ENCODE assay signal across 13 cellular contexts in the genomic region with DNA sequence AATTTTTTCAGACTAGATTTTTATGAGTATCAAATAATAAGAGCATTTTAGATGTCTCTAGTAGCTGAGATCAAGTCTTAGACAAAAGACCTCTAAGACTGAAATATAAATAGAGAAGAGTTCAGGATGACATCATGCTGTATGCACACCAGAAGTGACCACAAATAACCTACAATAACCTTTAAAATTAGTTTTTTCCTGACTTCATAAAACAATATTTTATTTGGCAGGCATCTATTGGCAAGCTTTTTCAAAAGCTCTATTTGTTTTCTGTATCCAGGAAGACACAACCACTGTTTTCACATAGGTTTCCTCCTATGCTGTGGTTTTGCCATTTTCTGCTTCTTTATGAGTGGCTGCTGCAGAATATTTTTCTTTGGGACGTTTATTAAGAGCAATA.
DNase-seq lines count a peak whose midpoint lies in the region; ATAC-seq, FAIRE-seq and TF ChIP-seq lines count a peak whose summit lies in the region.
"Had no signal": no experiment of that assay in that cellular context is flagged by ENCODE, and none has a peak within 500 bp of the region (broad histone marks: within the 10 kb centered on the region; RNA-seq: fewer than 3 reads in every experiment).

No MANE protein-coding gene starts in this region.

- in situ Hi-C loops in GM12878 (cut with MboI): loop anchor here (25.0 kb wide), 1 partner anchor 1350 kb away; no protein-coding TSS in a partner anchor

- WGBS in GM12878 (ENCODE audit: insufficient coverage, insufficient replicate concordance, low lambda C conversion rate, missing lambda C conversion rate): 0% methylated on average over 1 of the region's 1 CpG

- TF ChIP-seq POLR2A in H54 (IDR thresholded peaks at IDR 0.05; ENCODE audit: low read depth, low read length) (no peak), GM12878 (IDR thresholded peaks at IDR 0.05; ENCODE audit: low read depth, low read length) (no peak)

- H3K9ac ChIP-seq in GM12878 (ENCODE audit: control insufficient read depth, insufficient read depth, low read length) (no peak overlapping the region), subcutaneous abdominal adipose tissue (ENCODE audit: low read length in 5 of 5) (no peak overlapping the region)

- TF ChIP-seq EP300 in GM12878 (IDR thresholded peaks at IDR 0.05; ENCODE audit: borderline replicate concordance in 1 of 2, control insufficient read depth in 1 of 2, low read depth in 2 of 2, low read length in 2 of 2): no peak

- no TSS peak for BruUV-seq in GM12878 (replicated peaks; lab: Mats Ljungman, UMichigan)

- H3K4me2 ChIP-seq in GM12878 (ENCODE audit: control insufficient read depth, insufficient read depth): no peak overlapping the region

- CTCF ChIA-PET in GM12878 (lab: Yijun Ruan, JAX): interaction anchor here (1.4 kb wide), 1 partner anchor 24 kb away, joined by 3 read pairs; no protein-coding TSS in a partner anchor

- H2AFZ ChIP-seq in GM12878 (ENCODE audit: control insufficient read depth, low read depth, low read length): no peak overlapping the region

- no peaks in the 10 kb centered on the region for H4K20me1 ChIP-seq in GM12878 (ENCODE audit: control insufficient read depth, insufficient read depth)

- TF ChIP-seq RAD21 in GM12878 (IDR thresholded peaks at IDR 0.05; ENCODE audit: insufficient read depth, low read depth, low read length): no peak

- intact Hi-C loops in GM12878 (cut with micrococcal nuclease; ENCODE audit: unreplicated experiment): no loop called here
- intact Hi-C loops in left ventricle myocardium inferior (cut with micrococcal nuclease): no loop called here

- H3K79me2 ChIP-seq in GM12878 (ENCODE audit: control insufficient read depth, insufficient read depth, low read length): no peaks in the 10 kb centered on the region

- no peaks in the 10 kb centered on the region for H3K36me3 ChIP-seq in GM12878 (ENCODE audit: control insufficient read depth in 2 of 2, insufficient read depth in 2 of 2, low read length in 1 of 2)
- no peaks in the 10 kb centered on the region for H3K36me3 ChIP-seq in left ventricle myocardium inferior
- H3K36me3 ChIP-seq in subcutaneous abdominal adipose tissue (ENCODE audit: control insufficient read depth in 5 of 5, insufficient read depth in 5 of 5, low read length in 5 of 5): no peaks in the 10 kb centered on the region
- H3K36me3 ChIP-seq: lower lobe of right lung had no signal

- DNase-seq in H54 (ENCODE audit: insufficient read length, low spot score) (no peak), GM12878 (ENCODE audit: low read depth, low spot score) (no peak), left ventricle myocardium inferior (no peak), DMS79 (lab: John Stamatoyannopoulos, UW) (no peak)
- no peak for DNase-seq in stimulated activated naive CD8-positive, alpha-beta T cell treated with anti-CD3 and anti-CD28 coated beads, Interleukin-15, Interleukin-2, amounts not matched to agents 100 U/mL and 50 U/mL, for 24 hours
- DNase-seq: activated naive CD4-positive, alpha-beta T cell; lower lobe of right lung; NCI-H187; stimulated activated CD4-positive, alpha-beta T cell treated with anti-CD3 and anti-CD28 coated beads, Interleukin-12 subunit alpha, Interleukin-12 subunit beta, amount 100 ng/mL, for 4 hours; stimulated activated naive B cell treated with anti-CD40 and anti-IgM and Interleukin-4, amounts not matched to agents 10 μg/mL and 1 μg/mL and 100 μg/mL, for 72 hours had no signal

- no peaks in the 10 kb centered on the region for H3K4me1 ChIP-seq in GM12878 (ENCODE audit: control insufficient read depth, insufficient read depth, low read length)
- H3K4me1 ChIP-seq in left ventricle myocardium inferior: peaks cover 65% of the 10 kb centered on the region
- peaks cover 17 to 39% (median 26%) of the 10 kb centered on the region in 5 donors for H3K4me1 ChIP-seq in subcutaneous abdominal adipose tissue (ENCODE audit: control insufficient read depth in 5 of 5, insufficient read depth in 5 of 5, low read length in 5 of 5)

- SMC1A ChIA-PET in GM12878 (lab: Charles Lee; ENCODE audit: uncharacterized antibody, unreplicated experiment): no interaction called here

- TF ChIP-seq CTCF in GM12878 (IDR thresholded peaks at IDR 0.05 in 2 of 3, conservative IDR thresholded peaks at IDR 0.05 in 1 of 3; ENCODE audit: control insufficient read depth in 2 of 3, extremely low read depth in 1 of 3, insufficient read depth in 1 of 3, low read depth in 3 of 3, low read length in 3 of 3): no peak
- no peak for TF ChIP-seq CTCF in left ventricle myocardium inferior (IDR thresholded peaks at IDR 0.05; ENCODE audit: borderline replicate concordance)

- ATAC-seq in GM12878: peak; percentile 57
- no peak for ATAC-seq in HG02623 (IDR thresholded peaks at IDR 0.05; ENCODE audit: unreplicated experiment)
- no peak for ATAC-seq in stimulated activated naive CD8-positive, alpha-beta T cell treated with anti-CD3 and anti-CD28 coated beads, Interleukin-15, Interleukin-2, amounts not matched to agents 100 U/mL and 50 U/mL, for 24 hours
- ATAC-seq: lower lobe of right lung, Panc1 had no signal

- no peaks in the 10 kb centered on the region for H3K27me3 ChIP-seq in GM12878 (replicated peaks in 1 of 2; ENCODE audit: control insufficient read depth in 2 of 2, insufficient read depth in 2 of 2, low read length in 1 of 2)
- H3K27me3 ChIP-seq in left ventricle myocardium inferior (ENCODE audit: low read depth): no peaks in the 10 kb centered on the region
- no peaks in the 10 kb centered on the region for H3K27me3 ChIP-seq in subcutaneous abdominal adipose tissue (ENCODE audit: control insufficient read depth in 5 of 5, insufficient read depth in 4 of 5, low read length in 5 of 5)

- peak; percentile 79 for FAIRE-seq in H54 (lab: Jason Lieb, UNC)
- no peak for FAIRE-seq in GM12878 (lab: Jason Lieb, UNC)

- H3K9me3 ChIP-seq in GM12878 (replicated peaks; ENCODE audit: control insufficient read depth, insufficient read depth, low read length) (no peaks in the 10 kb centered on the region), left ventricle myocardium inferior (replicated peaks) (no peaks in the 10 kb centered on the region), subcutaneous abdominal adipose tissue (ENCODE audit: control insufficient read depth in 5 of 5, low read length in 5 of 5) (no peaks in the 10 kb centered on the region)
- H3K9me3 ChIP-seq: lower lobe of right lung had no signal

- H3K27ac ChIP-seq in GM12878 (ENCODE audit: control insufficient read depth, insufficient read depth) (no peak overlapping the region), left ventricle myocardium inferior (replicated peaks) (peak overlapping the region; percentile 86), subcutaneous abdominal adipose tissue (ENCODE audit: low read depth, low read length) (peak overlapping the region; percentile 79)
- H3K27ac ChIP-seq: lower lobe of right lung had no signal

- POLR2A ChIA-PET in GM12878 (lab: Charles Lee): no interaction called here

- H3K4me3 ChIP-seq in GM12878 (no peak overlapping the region), left ventricle myocardium inferior (no peak overlapping the region), subcutaneous abdominal adipose tissue (ENCODE audit: low read depth in 1 of 5, low read length in 5 of 5) (peak overlapping the region in 1 of 5 donors; percentile 43)
- H3K4me3 ChIP-seq: lower lobe of right lung had no signal

- RAD21 ChIA-PET in GM12878 (lab: Charles Lee; ENCODE audit: unreplicated experiment): no interaction called here

TF ChIP-seq in GM12878, 131 proteins besides CTCF, POLR2A, EP300 and RAD21:
- TF ChIP-seq SP1 (IDR thresholded peaks at IDR 0.05; ENCODE audit: low read depth, low read length) (no peak), ZNF217 (IDR thresholded peaks at IDR 0.05) (no peak), RUNX3 (IDR thresholded peaks at IDR 0.05; ENCODE audit: low read length) (peak; percentile 13; the same call in 1 of the 2 replicates), ATF7 (IDR thresholded peaks at IDR 0.05; ENCODE audit: low read depth) (peak; percentile 55; the same call in 1 of the 2 replicates)
TF ChIP-seq in GM12878: peak in this region for 2.
